Comparison of ENCODE assay signal across 24 cellular contexts in the genomic region with DNA sequence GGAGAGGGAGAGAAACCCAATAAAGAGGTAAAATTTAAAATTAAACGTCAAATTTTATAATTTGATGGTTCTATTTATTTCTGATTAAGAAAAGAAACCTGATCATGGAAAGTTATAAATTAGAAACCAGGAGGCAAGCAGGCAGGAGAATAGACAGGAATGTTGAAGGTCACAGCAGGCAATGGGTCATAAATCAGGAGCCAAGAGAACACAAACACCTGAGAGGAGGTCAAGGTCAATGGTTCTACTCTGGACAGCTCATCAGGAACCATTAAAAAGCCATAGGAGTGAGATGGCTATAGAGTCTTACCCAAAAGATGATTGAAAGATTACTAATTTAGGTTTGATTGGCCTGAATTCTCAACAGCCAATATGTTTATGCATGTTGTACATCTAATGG.
A peak's percentile ranks its signal among the peaks of the same experiment; 100 is the strongest.
DNase-seq lines count a peak whose midpoint lies in the region; ATAC-seq, FAIRE-seq and TF ChIP-seq lines count a peak whose summit lies in the region.
"Had no signal": no experiment of that assay in that cellular context is flagged by ENCODE, and none has a peak within 500 bp of the region (broad histone marks: within the 10 kb centered on the region; RNA-seq: fewer than 3 reads in every experiment).

No MANE protein-coding gene starts in this region.

- H4K20me1 ChIP-seq in HepG2 (ENCODE audit: insufficient read depth, low read length), result no peaks in the 10 kb centered on the region
- H4K20me1 ChIP-seq: BLaER1 had no signal

- TF ChIP-seq EP300 in HepG2 (IDR thresholded peaks at IDR 0.05; ENCODE audit: low read depth in 2 of 2, low read length in 2 of 2) (no peak), HepG2 (CRISPR knock-in tag; IDR thresholded peaks at IDR 0.05; ENCODE audit: borderline replicate concordance) (no peak)

- peaks cover 35% of the 10 kb centered on the region for H3K4me1 ChIP-seq in HepG2 (ENCODE audit: insufficient read depth, low read length)
- no peaks in the 10 kb centered on the region for H3K4me1 ChIP-seq in right lobe of liver
- H3K4me1 ChIP-seq: BE2C, BLaER1 had no signal

- WGBS in HepG2 (ENCODE audit: low lambda C conversion rate), result 94% methylated on average over 1 of the region's 1 CpG
- 75% methylated on average over 1 of the region's 1 CpG for WGBS in right lobe of liver (ENCODE audit: insufficient coverage, low coverage, low lambda C conversion rate, missing lambda C conversion rate)

- CTCF ChIA-PET in HepG2 (lab: Yijun Ruan, JAX; ENCODE audit: low intra/inter-chr PET ratio, low total read pairs), result no interaction called here

- POLR2A ChIA-PET in HepG2 (lab: Yijun Ruan, JAX), result interaction anchor here (1.4 kb wide), 1 partner anchor 8 kb away, joined by 8 read pairs; no protein-coding TSS in a partner anchor

- no peak overlapping the region for H3K4me2 ChIP-seq in HepG2 (ENCODE audit: low read depth, low read length)
- H3K4me2 ChIP-seq: BLaER1 had no signal

- H3K36me3 ChIP-seq in HepG2 (replicated peaks in 1 of 2; ENCODE audit: control insufficient read depth in 1 of 2, insufficient read depth in 2 of 2, low read length in 2 of 2) (no peaks in the 10 kb centered on the region), right lobe of liver (no peaks in the 10 kb centered on the region)
- H3K36me3 ChIP-seq: BE2C, BLaER1 had no signal

- H3K9ac ChIP-seq in HepG2 (ENCODE audit: insufficient read depth, low read depth, low read length), result no peak overlapping the region
- H3K9ac ChIP-seq: BLaER1 had no signal

- H3K4me3 ChIP-seq in HepG2 (replicated peaks in 1 of 3; ENCODE audit: insufficient read depth in 1 of 3, low read depth in 2 of 3, low read length in 3 of 3) (no peak overlapping the region), right lobe of liver (no peak overlapping the region)
- H3K4me3 ChIP-seq: BLaER1, GM12878 had no signal

- no peaks in the 10 kb centered on the region for H3K79me2 ChIP-seq in HepG2 (ENCODE audit: insufficient read depth, low read length)

- TF ChIP-seq POLR2A in HepG2 (IDR thresholded peaks at IDR 0.05; ENCODE audit: insufficient read depth in 1 of 2, low read depth in 2 of 2, low read length in 2 of 2), result no peak
- TF ChIP-seq POLR2A in right lobe of liver (IDR thresholded peaks at IDR 0.05), result no peak

- H3K27ac ChIP-seq in HepG2 (ENCODE audit: extremely low read length, insufficient read depth, low read length), result no peak overlapping the region
- no peak overlapping the region for H3K27ac ChIP-seq in right lobe of liver
- H3K27ac ChIP-seq: BLaER1 had no signal

- no peak for TF ChIP-seq RAD21 in HepG2 (CRISPR knock-in tag; IDR thresholded peaks at IDR 0.05)

- TF ChIP-seq CTCF in HepG2 (CRISPR knock-in tag; IDR thresholded peaks at IDR 0.05) (no peak), right lobe of liver (IDR thresholded peaks at IDR 0.05) (no peak)

- FAIRE-seq in HepG2 (lab: Jason Lieb, UNC), result peak; percentile 52
- peak; percentile 38 for FAIRE-seq in colon (lab: Jason Lieb, UNC)
- FAIRE-seq: A204.1, GM12878, GM12892, GM18507 had no signal

- intact Hi-C loops in HepG2 (cut with micrococcal nuclease; ENCODE audit: unreplicated experiment), result loop anchor here (1.0 to 5.0 kb wide), 2 partner anchors 8 to 82 kb away; no protein-coding TSS in a partner anchor
- intact Hi-C loops in right lobe of liver (cut with DNase I), result no loop called here

- in situ Hi-C loops in HepG2 (cut with HindIII; ENCODE audit: extremely low pct_ligation_motif_present, low pct_unique_long_range_greater_than_20kb), result no loop called here

- H3K27me3 ChIP-seq in HepG2 (ENCODE audit: control insufficient read depth in 1 of 2, insufficient read depth in 2 of 2, low read length in 2 of 2) (no peaks in the 10 kb centered on the region), right lobe of liver (no peaks in the 10 kb centered on the region)
- H3K27me3 ChIP-seq: BE2C had no signal

- BruUV-seq in HepG2 (replicated peaks; lab: Mats Ljungman, UMichigan), result no TSS peak

- ATAC-seq in HepG2 (no peak), right lobe of liver (no peak)
- ATAC-seq: GM12878 had no signal

- H3K9me3 ChIP-seq in HepG2 (ENCODE audit: low read length) (no peaks in the 10 kb centered on the region), right lobe of liver (no peaks in the 10 kb centered on the region)
- H3K9me3 ChIP-seq: BE2C, BLaER1 had no signal

- DNase-seq in HepG2 (ENCODE audit: low spot score) (peak; percentile 12), right lobe of liver (no peak), NCI-H774 (lab: John Stamatoyannopoulos, UW) (no peak)
- no peak for DNase-seq in stimulated activated naive CD4-positive, alpha-beta T cell treated with Interleukin-2 at 50 U/mL for 16 hours (lab: John Stamatoyannopoulos, UW)
- DNase-seq: 8988T; ACHN; BE2C; CD4-positive, alpha-beta memory T cell; CD4-positive, CD25-positive, alpha-beta regulatory T cell; CD8-positive, alpha-beta memory T cell; COR-L47; DMS 273 treated with DMSO at 0.1 percent for 48 hours; DMS153; DMS53; DMS79; DND-41; EL; GDM1 had no signal

- no peak overlapping the region for H2AFZ ChIP-seq in HepG2 (ENCODE audit: low read length)

TF ChIP-seq in HepG2, 621 proteins besides CTCF, POLR2A, EP300 and RAD21 (continues in another document):
- peak; percentile 26; the same call in 1 of the 2 replicates for TF ChIP-seq NR2F2 (IDR thresholded peaks at IDR 0.05; ENCODE audit: borderline replicate concordance, low read depth)
- TF ChIP-seq RAD51 (IDR thresholded peaks at IDR 0.05; ENCODE audit: borderline replicate concordance), result no peak
- peak; percentile 54 for TF ChIP-seq RARA (CRISPR knock-in tag; IDR thresholded peaks at IDR 0.05)
- peak; percentile 13; the same call in 1 of the 2 replicates for TF ChIP-seq THRA (CRISPR knock-in tag; IDR thresholded peaks at IDR 0.05; ENCODE audit: borderline replicate concordance)
- TF ChIP-seq HOMEZ (CRISPR knock-in tag; IDR thresholded peaks at IDR 0.05; ENCODE audit: low read depth), result 0 out of 2 replicates have a peak, but pooled peaks have one; percentile 21
- 0 out of 2 replicates have a peak, but pooled peaks have one; percentile 43 for TF ChIP-seq ESRRA (CRISPR knock-in tag; IDR thresholded peaks at IDR 0.05; ENCODE audit: low read depth)
- TF ChIP-seq, protein P1, sequence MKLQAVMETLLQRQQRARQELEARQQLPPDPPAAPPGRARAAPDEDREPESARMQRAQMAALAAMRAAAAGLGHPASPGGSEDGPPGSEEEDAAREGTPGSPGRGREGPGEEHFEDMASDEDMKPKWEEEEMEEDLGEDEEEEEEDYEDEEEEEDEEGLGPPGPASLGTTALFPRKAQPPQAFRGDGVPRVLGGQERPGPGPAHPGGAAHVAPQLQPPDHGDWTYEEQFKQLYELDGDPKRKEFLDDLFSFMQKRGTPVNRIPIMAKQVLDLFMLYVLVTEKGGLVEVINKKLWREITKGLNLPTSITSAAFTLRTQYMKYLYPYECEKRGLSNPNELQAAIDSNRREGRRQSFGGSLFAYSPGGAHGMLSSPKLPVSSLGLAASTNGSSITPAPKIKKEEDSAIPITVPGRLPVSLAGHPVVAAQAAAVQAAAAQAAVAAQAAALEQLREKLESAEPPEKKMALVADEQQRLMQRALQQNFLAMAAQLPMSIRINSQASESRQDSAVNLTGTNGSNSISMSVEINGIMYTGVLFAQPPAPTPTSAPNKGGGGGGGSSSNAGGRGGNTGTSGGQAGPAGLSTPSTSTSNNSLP (IDR thresholded peaks at IDR 0.05; ENCODE audit: low read depth, low read length), result 0 out of 2 replicates have a peak, but pooled peaks have one; percentile 14
- no peak for TF ChIP-seq ZNF776 (CRISPR knock-in tag; IDR thresholded peaks at IDR 0.05)
- no peak for TF ChIP-seq RNF2 (conservative IDR thresholded peaks at IDR 0.05; ENCODE audit: low read depth)
- TF ChIP-seq NR2F6 (IDR thresholded peaks at IDR 0.05), result peak; percentile 57
- TF ChIP-seq NR2F6 (CRISPR knock-in tag; IDR thresholded peaks at IDR 0.05), result peak; percentile 54; the same call in 1 of the 2 replicates
- TF ChIP-seq ZNF839 (CRISPR knock-in tag; IDR thresholded peaks at IDR 0.05; ENCODE audit: borderline replicate concordance), result no peak
- TF ChIP-seq, protein P2, sequence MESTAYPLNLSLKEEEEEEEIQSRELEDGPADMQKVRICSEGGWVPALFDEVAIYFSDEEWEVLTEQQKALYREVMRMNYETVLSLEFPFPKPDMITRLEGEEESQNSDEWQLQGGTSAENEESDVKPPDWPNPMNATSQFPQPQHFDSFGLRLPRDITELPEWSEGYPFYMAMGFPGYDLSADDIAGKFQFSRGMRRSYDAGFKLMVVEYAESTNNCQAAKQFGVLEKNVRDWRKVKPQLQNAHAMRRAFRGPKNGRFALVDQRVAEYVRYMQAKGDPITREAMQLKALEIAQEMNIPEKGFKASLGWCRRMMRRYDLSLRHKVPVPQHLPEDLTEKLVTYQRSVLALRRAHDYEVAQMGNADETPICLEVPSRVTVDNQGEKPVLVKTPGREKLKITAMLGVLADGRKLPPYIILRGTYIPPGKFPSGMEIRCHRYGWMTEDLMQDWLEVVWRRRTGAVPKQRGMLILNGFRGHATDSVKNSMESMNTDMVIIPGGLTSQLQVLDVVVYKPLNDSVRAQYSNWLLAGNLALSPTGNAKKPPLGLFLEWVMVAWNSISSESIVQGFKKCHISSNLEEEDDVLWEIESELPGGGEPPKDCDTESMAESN (CRISPR knock-in tag; conservative IDR thresholded peaks at IDR 0.05), result no peak
- no peak for TF ChIP-seq ZNF296 (CRISPR knock-in tag; conservative IDR thresholded peaks at IDR 0.05)
